ENCODE assay signal across 5 cellular contexts in genomic region chr6:32035283-32036013, GRCh38. TPM values are rescaled to one million over a fixed set of nuclear protein-coding genes. Genes with fewer than 3 reads are reported as not detected.
"Had no signal": no experiment of that assay in that cellular context is flagged by ENCODE, and none has a peak within 500 bp of the region (broad histone marks: within the 10 kb centered on the region; RNA-seq: fewer than 3 reads in every experiment).

No MANE protein-coding gene starts in this region.

RNA-seq across cellular contexts. Expression of gene CYP21A2, which starts 2.8 kb away (rescaled TPM):
- total RNA-seq: HT1080, NCI-H460, RPMI7951, SK-MEL-5 had no signal
- polyA plus RNA-seq: SK-N-SH had no signal

RNA-seq across cellular contexts. Expression of gene C4A, which starts 53.6 kb away (rescaled TPM):
- total RNA-seq: HT1080 had no signal
